Comparison of ENCODE assay signal across 11 cellular contexts in genomic region chr3:119794971-119795612, GRCh38. TPM values are rescaled to one million over a fixed set of nuclear protein-coding genes. Genes with fewer than 3 reads are reported as not detected.
DNase-seq lines count a peak whose midpoint lies in the region; ATAC-seq and TF ChIP-seq lines count a peak whose summit lies in the region.
"Had no signal": no experiment of that assay in that cellular context is flagged by ENCODE, and none has a peak within 500 bp of the region (broad histone marks: within the 10 kb centered on the region; RNA-seq: fewer than 3 reads in every experiment).

No MANE protein-coding gene starts in this region.

- no peaks in the 10 kb centered on the region for H3K9me3 ChIP-seq in mesodermal cell (ENCODE audit: control insufficient read depth, low read length)

- H3K4me3 ChIP-seq in NB4 (ENCODE audit: low read depth, low read length): no peak overlapping the region
- H3K4me3 ChIP-seq in mesodermal cell (ENCODE audit: extremely low read depth, insufficient read depth, low read length, poor library complexity, severe bottlenecking): no peak overlapping the region

- H3K36me3 ChIP-seq in mesodermal cell (ENCODE audit: control insufficient read depth, insufficient read depth, low read length): no peaks in the 10 kb centered on the region

- no peak for TF ChIP-seq POLR2A in NB4 (IDR thresholded peaks at IDR 0.05; ENCODE audit: extremely low read depth, insufficient read length)

- DNase-seq in DMS53 treated with DMSO at 0.1 percent for 48 hours (lab: John Stamatoyannopoulos, UW; ENCODE audit: unreplicated experiment) (peak; percentile 39), NB4 (ENCODE audit: low read depth) (peak; percentile 87), ecto neural progenitor cell (ENCODE audit: low spot score) (peak; percentile 75), NCI-H2196 treated with DMSO at 0.1 percent for 48 hours (lab: John Stamatoyannopoulos, UW; ENCODE audit: unreplicated experiment) (no peak), KBM-7 (no peak)
- DNase-seq: activated CD4-positive, alpha-beta memory T cell treated with anti-CD3 and anti-CD28 coated beads, Interleukin-2, amount 10 ng/mL, durations not matched to agents 7 days and 5 days; CD4-positive, alpha-beta memory T cell; NCI-H510A treated with DMSO at 0.1 percent for 48 hours had no signal

- no peak for ATAC-seq in GM19463 (IDR thresholded peaks at IDR 0.05; ENCODE audit: unreplicated experiment)
- no peak for ATAC-seq in HG02970 (IDR thresholded peaks at IDR 0.05; ENCODE audit: low FRiP score, unreplicated experiment)

- 10 to 26% methylated on average over 4 of the region's 5 CpGs for WGBS in mesodermal cell (ENCODE audit: insufficient coverage in 2 of 2), 2 experiments

- in situ Hi-C loops in KBM-7 (cut with MboI; ENCODE audit: low pct_unique_long_range_greater_than_20kb, low sequenced_read_pairs): no loop called here

- H3K4me1 ChIP-seq in mesodermal cell (ENCODE audit: control insufficient read depth, insufficient read depth, low read length, poor library complexity, severe bottlenecking): peaks cover 24% of the 10 kb centered on the region

- peak overlapping the region; percentile 65 for H3K27ac ChIP-seq in mesodermal cell (ENCODE audit: low read depth, low read length, severe bottlenecking)

- no peak for TF ChIP-seq CTCF in NB4 (IDR thresholded peaks at IDR 0.05; ENCODE audit: low read depth, low read length)

RNA-seq across cellular contexts. Expression of gene NR1I2, which starts 13.2 kb away (rescaled TPM):
- polyA plus RNA-seq in mesodermal cell (2013, experiment 1 of 2): not detected
- polyA plus RNA-seq in mesodermal cell (2013, experiment 2 of 2): not detected

Comparison
In these comparisons a context has a peak if more than half of its experiments do, and no peak if none do; other contexts are left out.
1. DNase-seq: peak in DMS53 treated with DMSO at 0.1 percent for 48 hours (single experiment), NB4 (single experiment) and ecto neural progenitor cell (single experiment); none in NCI-H2196 treated with DMSO at 0.1 percent for 48 hours (single experiment) and KBM-7 (single experiment).